ENCODE assay signal across 26 cellular contexts in the genomic region with DNA sequence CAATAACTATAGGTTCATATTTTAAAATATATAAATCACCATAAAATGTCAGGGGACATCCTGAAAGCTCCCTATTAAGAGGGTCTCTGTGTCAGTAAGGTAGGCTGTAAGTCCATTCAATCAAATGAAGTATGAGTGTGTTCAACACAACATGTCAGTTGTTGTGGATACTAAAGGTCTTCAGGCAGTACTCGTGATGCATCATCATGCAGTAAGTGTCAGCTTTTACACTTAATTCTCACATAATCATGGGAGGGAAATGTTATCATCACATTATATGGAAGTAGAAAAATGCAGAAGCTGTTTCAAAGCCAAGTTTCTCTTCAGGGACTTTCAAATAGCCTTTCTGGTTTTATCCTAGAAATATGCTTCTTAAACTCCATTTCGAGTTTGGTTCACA.
"Had no signal": no experiment of that assay in that cellular context is flagged by ENCODE, and none has a peak within 500 bp of the region (broad histone marks: within the 10 kb centered on the region; RNA-seq: fewer than 3 reads in every experiment).

No MANE protein-coding gene starts in this region.

- H3K27me3 Mint-ChIP-seq: central memory CD8-positive, alpha-beta T cell had no signal

- H3K4me3 Mint-ChIP-seq: activated CD8-positive, alpha-beta T cell treated with anti-CD3 and anti-CD28 coated beads, Interleukin-2, amount 10 ng/mL, durations not matched to agents 7 days and 5 days; activated naive CD8-positive, alpha-beta T cell; activated T-cell treated with anti-CD3 and anti-CD28 coated beads, Interleukin-2, amount 50 U/mL, for 24 hours; activated T-helper 1 cell treated with anti-CD3 and anti-CD28 coated beads, Interleukin-12 subunit alpha, Interleukin-12 subunit beta, Interleukin-2, Interleukin-4 antibody, amounts not matched to agents 30 ng/mL and 10 ng/mL and 1 ng/mL, durations not matched to agents 14 hours and 24 hours and 36 hours; brain; central memory CD8-positive, alpha-beta T cell; T-cell; WTC11 had no signal

- DNase-seq: activated CD4-positive, alpha-beta T cell treated with anti-CD3 and anti-CD28 coated beads for 48 hours; activated CD4-positive, alpha-beta T cell treated with anti-CD3 and anti-CD28 coated beads, Interleukin-2, amount 50 U/mL, for 4 hours; activated CD4-positive, CD25-positive, alpha-beta regulatory T cell treated with anti-CD3 and anti-CD28 coated beads, Interleukin-2, amount 50 U/mL, for 72 hours; activated CD8-positive, alpha-beta memory T cell treated with anti-CD3 and anti-CD28 coated beads, Interleukin-2, amount 50 U/mL, for 48 hours; activated CD8-positive, alpha-beta T cell treated with anti-CD3 and anti-CD28 coated beads, Interleukin-2, amount 10 ng/mL, durations not matched to agents 7 days and 5 days; activated effector memory CD4-positive, alpha-beta T cell treated with anti-CD3 and anti-CD28 coated beads, Interleukin-2, amount 50 U/mL, for 16 hours; activated naive CD4-positive, alpha-beta T cell treated with Interleukin-2 at 50 U/mL for 16 hours; activated T-cell treated with anti-CD3 and anti-CD28 coated beads, Interleukin-2, amount 50 U/mL, for 24 hours; amygdala; MG63; NCI-H1048; NCI-H1417; NCI-H1694; NCI-H2029 treated with DMSO at 0.1 percent for 48 hours; NCI-H510A treated with DMSO at 0.1 percent for 48 hours; NCI-H69; NK-92 treated with Interleukin-12 subunit alpha and Interleukin-12 subunit beta, amount 100 ng/mL, for 24 hours; PC-3; SIG-M5; T-cell had no signal

- H3K4me1 Mint-ChIP-seq: central memory CD8-positive, alpha-beta T cell had no signal

- H3K27ac Mint-ChIP-seq: activated CD8-positive, alpha-beta T cell treated with anti-CD3 and anti-CD28 coated beads, Interleukin-2, amount 10 ng/mL, durations not matched to agents 7 days and 5 days; activated naive CD8-positive, alpha-beta T cell; activated T-cell treated with anti-CD3 and anti-CD28 coated beads, Interleukin-2, amount 50 U/mL, for 24 hours; activated T-helper 1 cell treated with anti-CD3 and anti-CD28 coated beads, Interleukin-12 subunit alpha, Interleukin-12 subunit beta, Interleukin-2, Interleukin-4 antibody, amounts not matched to agents 30 ng/mL and 10 ng/mL and 1 ng/mL, durations not matched to agents 14 hours and 24 hours and 36 hours; T-cell; WTC11 had no signal

- H3K36me3 ChIP-seq: MG63 had no signal

- H3K4me3 ChIP-seq: MG63 had no signal

- H3K27ac ChIP-seq: KMS-11 had no signal

- H3K27me3 ChIP-seq: MG63 had no signal

- ATAC-seq: activated CD8-positive, alpha-beta T cell treated with anti-CD3 and anti-CD28 coated beads, Interleukin-2, amount 10 ng/mL, durations not matched to agents 7 days and 5 days; PC-3; T-cell; WTC11 had no signal
